19 cellular contexts compared by ENCODE assay signal in the genomic region with DNA sequence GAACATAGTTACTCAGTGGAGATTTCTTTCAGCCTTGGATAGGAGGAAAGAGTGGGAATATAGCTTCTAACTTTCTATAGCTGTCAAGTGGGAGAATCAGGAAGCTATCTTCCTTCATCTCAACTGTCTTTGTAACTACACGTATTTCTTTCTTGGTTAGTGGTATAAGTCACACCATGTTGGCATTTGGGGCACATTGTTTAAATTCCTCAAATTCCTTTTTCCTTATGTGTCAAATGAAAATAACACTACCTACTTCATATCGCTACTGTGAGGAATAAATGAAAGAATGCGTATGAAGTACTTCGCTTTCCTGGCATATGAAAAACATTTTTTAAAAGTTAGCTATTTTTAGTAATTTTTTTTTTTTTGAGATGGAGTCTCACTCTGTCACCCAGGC.
DNase-seq lines count a peak whose midpoint lies in the region; ATAC-seq, FAIRE-seq and TF ChIP-seq lines count a peak whose summit lies in the region.
"Had no signal": no experiment of that assay in that cellular context is flagged by ENCODE, and none has a peak within 500 bp of the region (broad histone marks: within the 10 kb centered on the region; RNA-seq: fewer than 3 reads in every experiment).

No MANE protein-coding gene starts in this region.

- no peaks in the 10 kb centered on the region for H3K79me2 ChIP-seq in SK-N-SH (ENCODE audit: insufficient read depth)

- WGBS in SK-N-SH (ENCODE audit: low lambda C conversion rate), result 46% methylated on average over 4 of the region's 4 CpGs

- intact Hi-C loops in activated CD8-positive, alpha-beta T cell treated with anti-CD3 and anti-CD28 coated beads for 36 hours (cut with micrococcal nuclease), result no loop called here

- no peak for FAIRE-seq in urothelium cell line (lab: Jason Lieb, UNC)

- H3K27me3 Mint-ChIP-seq in activated CD8-positive, alpha-beta T cell treated with anti-CD3 and anti-CD28 coated beads for 36 hours, result no peaks in the 10 kb centered on the region

- TF ChIP-seq RAD21 in SK-N-SH (IDR thresholded peaks at IDR 0.05; ENCODE audit: low read length), result no peak

- POLR2A ChIA-PET in SK-N-SH (lab: Yijun Ruan, JAX), result no interaction called here
- POLR2A ChIA-PET in activated CD8-positive, alpha-beta T cell treated with anti-CD3 and anti-CD28 coated beads for 36 hours (lab: Charles Lee), result no interaction called here

- H3K4me3 ChIP-seq in SK-N-SH (ENCODE audit: low read depth in 2 of 2, low read length in 1 of 2), result no peak overlapping the region
- peak overlapping the region; percentile 49 for H3K4me3 ChIP-seq in SK-N-MC
- H3K4me3 ChIP-seq: BLaER1 treated with 17β-estradiol and CSF1 and Interleukin-3, amounts not matched to agents 10 nM and 100 nM; neural progenitor cell had no signal

- H3K9me3 ChIP-seq in SK-N-SH (no peaks in the 10 kb centered on the region), SK-N-MC (ENCODE audit: low read depth, low read length) (no peaks in the 10 kb centered on the region)

- H3K4me1 ChIP-seq in SK-N-SH (ENCODE audit: control insufficient read depth in 1 of 2, insufficient read depth in 2 of 2, low read depth in 1 of 2, low read length in 1 of 2) (no peaks in the 10 kb centered on the region; a peak in 1 of 4 replicates), foreskin keratinocyte (peaks cover 9% of the 10 kb centered on the region)
- H3K4me1 ChIP-seq: BLaER1 treated with 17β-estradiol and CSF1 and Interleukin-3, amounts not matched to agents 10 nM and 100 nM; neural progenitor cell had no signal

- H3K9ac ChIP-seq in SK-N-SH (no peak overlapping the region), SK-N-MC (ENCODE audit: insufficient read length) (peak overlapping the region; percentile 52)
- H3K9ac ChIP-seq: BLaER1 treated with 17β-estradiol and CSF1 and Interleukin-3, amounts not matched to agents 10 nM and 100 nM; neural progenitor cell had no signal

- no peaks in the 10 kb centered on the region for H4K20me1 ChIP-seq in SK-N-SH (ENCODE audit: insufficient read depth)
- H4K20me1 ChIP-seq: BLaER1 treated with 17β-estradiol and CSF1 and Interleukin-3, amounts not matched to agents 10 nM and 100 nM had no signal

- H3K4me3 Mint-ChIP-seq in activated CD8-positive, alpha-beta T cell treated with anti-CD3 and anti-CD28 coated beads for 36 hours, result no peak overlapping the region
- H3K4me3 Mint-ChIP-seq: endodermal cell, neural progenitor cell had no signal

- DNase-seq in SK-N-SH (no peak), SK-N-MC (ENCODE audit: low read depth, low spot score) (peak; percentile 22), foreskin keratinocyte (peak; percentile 67 to 87), urothelium cell line (ENCODE audit: low spot score) (peak; percentile 44), NCI-H1048 (lab: John Stamatoyannopoulos, UW) (no peak), T-helper 9 cell (no peak)
- no peak for DNase-seq in activated CD8-positive, alpha-beta T cell treated with anti-CD3 and anti-CD28 coated beads for 36 hours
- DNase-seq: activated CD4-positive, alpha-beta T cell treated with anti-CD3 and anti-CD28 coated beads for 4 hours; activated effector memory CD4-positive, alpha-beta T cell treated with anti-CD3 and anti-CD28 coated beads, Interleukin-2, amount 50 U/mL, for 16 hours; amygdala; DMS 273 treated with DMSO at 0.1 percent for 48 hours; endodermal cell; NCI-H1105; NCI-H69; stimulated activated CD4-positive, alpha-beta T cell treated with anti-CD3 and anti-CD28 coated beads, Interleukin-12 subunit alpha, Interleukin-12 subunit beta, amount 100 ng/mL, for 4 hours had no signal

- no peak overlapping the region for H2AFZ ChIP-seq in SK-N-SH (ENCODE audit: low read depth)
- H2AFZ ChIP-seq: neural progenitor cell had no signal

- TF ChIP-seq CTCF in SK-N-SH (IDR thresholded peaks at IDR 0.05) (no peak), foreskin keratinocyte (conservative IDR thresholded peaks at IDR 0.05) (no peak)
- no peak for TF ChIP-seq CTCF in activated CD8-positive, alpha-beta T cell treated with anti-CD3 and anti-CD28 coated beads for 36 hours (IDR thresholded peaks at IDR 0.05)

- CTCF ChIA-PET in SK-N-SH (lab: Yijun Ruan, JAX), result interaction anchor here (0.6 kb wide), 1 partner anchor 149 kb away, joined by 3 read pairs; no protein-coding TSS in a partner anchor
- CTCF ChIA-PET in activated CD8-positive, alpha-beta T cell treated with anti-CD3 and anti-CD28 coated beads for 36 hours (lab: Charles Lee), result no interaction called here

- H3K27ac ChIP-seq in SK-N-SH (ENCODE audit: low read depth in 2 of 2, low read length in 1 of 2) (no peak overlapping the region; a peak in 2 of 4 replicates), SK-N-MC (peak overlapping the region; percentile 97), foreskin keratinocyte (no peak overlapping the region)
- H3K27ac ChIP-seq: 22Rv1; BLaER1 treated with 17β-estradiol and CSF1 and Interleukin-3, amounts not matched to agents 10 nM and 100 nM; neural progenitor cell had no signal

- no peaks in the 10 kb centered on the region for H3K36me3 Mint-ChIP-seq in activated CD8-positive, alpha-beta T cell treated with anti-CD3 and anti-CD28 coated beads for 36 hours (ENCODE audit: low read depth)

- H3F3A ChIP-seq in SK-N-SH (replicated peaks; ENCODE audit: insufficient read depth), result no peaks in the 10 kb centered on the region

- no peak for TF ChIP-seq EP300 in SK-N-SH (IDR thresholded peaks at IDR 0.05; ENCODE audit: borderline replicate concordance in 1 of 2, low read depth in 1 of 2, low read length in 1 of 2)

- H3K27me3 ChIP-seq in SK-N-SH (ENCODE audit: insufficient read depth) (no peaks in the 10 kb centered on the region), foreskin keratinocyte (no peaks in the 10 kb centered on the region)
- H3K27me3 ChIP-seq: BLaER1 treated with 17β-estradiol and CSF1 and Interleukin-3, amounts not matched to agents 10 nM and 100 nM; neural progenitor cell had no signal

- no peak overlapping the region for H3K4me2 ChIP-seq in SK-N-SH
- H3K4me2 ChIP-seq: BLaER1 treated with 17β-estradiol and CSF1 and Interleukin-3, amounts not matched to agents 10 nM and 100 nM; neural progenitor cell had no signal

- H3K9me2 ChIP-seq in SK-N-SH, result no peaks in the 10 kb centered on the region

- H3K36me3 ChIP-seq in SK-N-SH (replicated peaks in 1 of 2; ENCODE audit: control insufficient read depth in 1 of 2, insufficient read depth in 2 of 2, low read length in 1 of 2) (no peaks in the 10 kb centered on the region), SK-N-MC (ENCODE audit: insufficient read depth, low read length) (no peaks in the 10 kb centered on the region)
- H3K36me3 ChIP-seq: BLaER1 treated with 17β-estradiol and CSF1 and Interleukin-3, amounts not matched to agents 10 nM and 100 nM; neural progenitor cell had no signal

- peaks cover 1% of the 10 kb centered on the region for H3K9me3 Mint-ChIP-seq in activated CD8-positive, alpha-beta T cell treated with anti-CD3 and anti-CD28 coated beads for 36 hours
- H3K9me3 Mint-ChIP-seq: endodermal cell had no signal

- ATAC-seq in SK-N-SH treated with all-trans-retinoic acid at 6 μM for 48 hours, result peak; percentile 32; the same call in 1 of the 3 replicates
- ATAC-seq in foreskin keratinocyte, result peak; percentile 51
- no peak for ATAC-seq in activated CD8-positive, alpha-beta T cell treated with anti-CD3 and anti-CD28 coated beads for 36 hours

- H3K4me1 Mint-ChIP-seq in activated CD8-positive, alpha-beta T cell treated with anti-CD3 and anti-CD28 coated beads for 36 hours (ENCODE audit: low read depth), result no peaks in the 10 kb centered on the region
- H3K4me1 Mint-ChIP-seq: neural progenitor cell had no signal

- H3K27ac Mint-ChIP-seq in activated CD8-positive, alpha-beta T cell treated with anti-CD3 and anti-CD28 coated beads for 36 hours, result no peak overlapping the region
- H3K27ac Mint-ChIP-seq: endodermal cell, neural progenitor cell had no signal

TF ChIP-seq in SK-N-SH treated with all-trans-retinoic acid at 6 μM for 48 hours, 23 proteins besides CTCF, POLR2A, EP300 and RAD21:
- TF ChIP-seq ZFP30 (CRISPR knock-in tag; IDR thresholded peaks at IDR 0.05) (no peak), TCF4 (CRISPR knock-in tag; IDR thresholded peaks at IDR 0.05; ENCODE audit: borderline replicate concordance) (no peak), ISL1 (CRISPR knock-in tag; IDR thresholded peaks at IDR 0.05) (peak; percentile 73)

TF ChIP-seq in SK-N-SH, 30 proteins besides CTCF, POLR2A, EP300 and RAD21 (continues in another document):
- TF ChIP-seq MXI1 (IDR thresholded peaks at IDR 0.05; ENCODE audit: low read depth, low read length) (no peak), SMC3 (IDR thresholded peaks at IDR 0.05; ENCODE audit: low read depth, low read length) (no peak), JUND (IDR thresholded peaks at IDR 0.05) (no peak), NFIC (IDR thresholded peaks at IDR 0.05; ENCODE audit: borderline replicate concordance) (no peak), MEF2A (IDR thresholded peaks at IDR 0.05; ENCODE audit: borderline replicate concordance, low read depth) (no peak), FOXJ3 (CRISPR knock-in tag; IDR thresholded peaks at IDR 0.05) (no peak), EZH2phosphoT487 (IDR thresholded peaks at IDR 0.05; ENCODE audit: borderline replicate concordance, low read depth) (no peak), FOXM1 (IDR thresholded peaks at IDR 0.05; ENCODE audit: low read depth) (no peak)
- TF ChIP-seq, protein P1, sequence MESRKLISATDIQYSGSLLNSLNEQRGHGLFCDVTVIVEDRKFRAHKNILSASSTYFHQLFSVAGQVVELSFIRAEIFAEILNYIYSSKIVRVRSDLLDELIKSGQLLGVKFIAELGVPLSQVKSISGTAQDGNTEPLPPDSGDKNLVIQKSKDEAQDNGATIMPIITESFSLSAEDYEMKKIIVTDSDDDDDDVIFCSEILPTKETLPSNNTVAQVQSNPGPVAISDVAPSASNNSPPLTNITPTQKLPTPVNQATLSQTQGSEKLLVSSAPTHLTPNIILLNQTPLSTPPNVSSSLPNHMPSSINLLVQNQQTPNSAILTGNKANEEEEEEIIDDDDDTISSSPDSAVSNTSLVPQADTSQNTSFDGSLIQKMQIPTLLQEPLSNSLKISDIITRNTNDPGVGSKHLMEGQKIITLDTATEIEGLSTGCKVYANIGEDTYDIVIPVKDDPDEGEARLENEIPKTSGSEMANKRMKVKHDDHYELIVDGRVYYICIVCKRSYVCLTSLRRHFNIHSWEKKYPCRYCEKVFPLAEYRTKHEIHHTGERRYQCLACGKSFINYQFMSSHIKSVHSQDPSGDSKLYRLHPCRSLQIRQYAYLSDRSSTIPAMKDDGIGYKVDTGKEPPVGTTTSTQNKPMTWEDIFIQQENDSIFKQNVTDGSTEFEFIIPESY (IDR thresholded peaks at IDR 0.05; ENCODE audit: borderline replicate concordance, low read depth), result no peak
- TF ChIP-seq, protein P2, sequence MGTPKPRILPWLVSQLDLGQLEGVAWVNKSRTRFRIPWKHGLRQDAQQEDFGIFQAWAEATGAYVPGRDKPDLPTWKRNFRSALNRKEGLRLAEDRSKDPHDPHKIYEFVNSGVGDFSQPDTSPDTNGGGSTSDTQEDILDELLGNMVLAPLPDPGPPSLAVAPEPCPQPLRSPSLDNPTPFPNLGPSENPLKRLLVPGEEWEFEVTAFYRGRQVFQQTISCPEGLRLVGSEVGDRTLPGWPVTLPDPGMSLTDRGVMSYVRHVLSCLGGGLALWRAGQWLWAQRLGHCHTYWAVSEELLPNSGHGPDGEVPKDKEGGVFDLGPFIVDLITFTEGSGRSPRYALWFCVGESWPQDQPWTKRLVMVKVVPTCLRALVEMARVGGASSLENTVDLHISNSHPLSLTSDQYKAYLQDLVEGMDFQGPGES (IDR thresholded peaks at IDR 0.05; ENCODE audit: low read depth, low read length), result no peak

Comparison
In these comparisons a context has a peak if more than half of its experiments do, and no peak if none do; other contexts are left out.
1. DNase-seq: peak in SK-N-MC (single experiment), foreskin keratinocyte (2 of 2) and urothelium cell line (single experiment); none in SK-N-SH (single experiment), activated CD8-positive, alpha-beta T cell treated with anti-CD3 and anti-CD28 coated beads for 36 hours (single experiment), NCI-H1048 (single experiment) and T-helper 9 cell (single experiment).